In the genomic region with DNA sequence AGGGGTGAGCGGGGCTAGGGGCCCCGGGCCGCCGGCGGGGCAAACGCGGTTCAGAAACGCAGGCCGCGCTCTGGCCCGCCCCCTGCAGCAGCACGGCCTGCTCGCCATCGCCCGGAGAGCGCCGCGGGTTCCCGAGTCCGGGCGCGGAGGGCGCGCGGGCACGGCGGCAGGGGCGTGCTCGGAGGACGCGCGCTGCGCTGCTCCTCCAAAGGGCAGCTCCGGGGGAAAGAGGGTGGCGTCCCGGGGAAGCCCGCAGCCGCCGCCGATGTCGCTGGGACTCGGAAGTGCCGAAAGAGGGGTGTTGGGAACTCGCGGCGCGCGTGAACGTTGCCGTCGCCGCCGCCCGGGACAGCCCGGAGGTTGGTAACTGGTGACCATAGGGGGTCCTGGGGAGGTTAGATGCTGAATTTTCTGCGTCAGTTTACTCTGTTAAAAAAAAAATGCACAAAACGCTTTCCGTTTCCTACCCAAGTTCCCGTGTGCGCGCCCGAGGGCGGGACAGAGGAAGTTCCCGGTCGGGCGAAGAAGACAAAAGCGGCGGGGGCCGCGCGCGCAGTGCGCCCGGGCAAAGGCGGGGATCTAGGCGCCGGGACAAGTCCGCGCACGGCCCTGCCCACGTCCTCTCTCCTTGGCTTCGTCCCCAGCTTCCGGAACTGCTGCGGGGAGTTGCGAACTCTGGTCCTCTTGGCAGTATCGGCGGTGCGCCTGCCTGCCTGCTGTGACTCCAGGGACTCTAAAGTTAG, we compare ENCODE assay signal across 7 cellular contexts. TPM values are rescaled to one million over a fixed set of nuclear protein-coding genes. Genes with fewer than 3 reads are reported as not detected.
DNase-seq lines count a peak whose midpoint lies in the region; ATAC-seq and TF ChIP-seq lines count a peak whose summit lies in the region.

TSS of gene HHAT (plus strand) at position 157 of the 743 bp plus-strand sequence. CDS start 20,074 bp downstream, outside the sequence.

- H3K9me3 Mint-ChIP-seq in brain, result peaks cover 17 to 22% (median 18%) of the 10 kb centered on the region in 5 experiments

- in situ Hi-C loops in GM13976 (cut with MboI; ENCODE audit: low sequenced_read_pairs, unreplicated experiment), result no loop called here
- in situ Hi-C loops in gastrocnemius medialis (cut with MboI; ENCODE audit: low sequenced_read_pairs in 4 of 4), result no loop called here

- TF ChIP-seq CTCF in GM13976 (IDR thresholded peaks at IDR 0.05; ENCODE audit: borderline replicate concordance, control extremely low read depth, extremely low read depth, insufficient read depth, missing control alignments) (no peak), brain (conservative IDR thresholded peaks at IDR 0.05) (peak in 1 of 2 experiments; percentile 19), gastrocnemius medialis (IDR thresholded peaks at IDR 0.05 in 4 of 5, conservative IDR thresholded peaks at IDR 0.05 in 1 of 5) (no peak)

- peak within 1 kb of the TSS; percentile 59 to 77 (median 72) for H3K27ac ChIP-seq in gastrocnemius medialis

- peaks cover 13% of the 10 kb centered on the region for H3K36me3 Mint-ChIP-seq in brain

- peaks cover 23% of the 10 kb centered on the region for H3K4me1 Mint-ChIP-seq in brain

- intact Hi-C loops in gastrocnemius medialis (cut with DNase I; ENCODE audit: low total_unique reads), result no loop called here

- peaks cover 3% of the 10 kb centered on the region for H3K27me3 Mint-ChIP-seq in brain

- H3K27me3 ChIP-seq in iPS-15b (ENCODE audit: control insufficient read depth, insufficient read depth, low read length) (peaks cover 82% of the 10 kb centered on the region), gastrocnemius medialis (no peaks in the 10 kb centered on the region)

- H3K4me1 ChIP-seq in iPS-15b (ENCODE audit: control insufficient read depth, insufficient read depth, low read length) (peaks cover 3% of the 10 kb centered on the region), gastrocnemius medialis (peaks cover 5 to 7% of the 10 kb centered on the region in 2 donors)

- peak within 1 kb of the TSS; percentile 92 to 97 (median 93) for H3K4me3 Mint-ChIP-seq in brain

- peak within 1 kb of the TSS; percentile 86 for H3K4me3 ChIP-seq in iPS-15b (ENCODE audit: low read depth, low read length)
- peak within 1 kb of the TSS; percentile 70 to 91 (median 77) for H3K4me3 ChIP-seq in gastrocnemius medialis

- H3K9me3 ChIP-seq in iPS-15b (ENCODE audit: control insufficient read depth, insufficient read depth, low read length) (no peaks in the 10 kb centered on the region), gastrocnemius medialis (no peaks in the 10 kb centered on the region)

- ATAC-seq in HG02623 (IDR thresholded peaks at IDR 0.05; ENCODE audit: unreplicated experiment) (peak; percentile 42), gastrocnemius medialis (peak; percentile 61 to 76)

- peak within 1 kb of the TSS; percentile 42 for H3K9ac ChIP-seq in iPS-15b (ENCODE audit: low read depth, low read length)

- peak within 1 kb of the TSS; percentile 92 to 98 (median 95) for H3K27ac Mint-ChIP-seq in brain

- TF ChIP-seq POLR2A in gastrocnemius medialis (IDR thresholded peaks at IDR 0.05), result no peak

- H3K36me3 ChIP-seq in iPS-15b (ENCODE audit: control insufficient read depth, insufficient read depth, low read length) (no peaks in the 10 kb centered on the region), gastrocnemius medialis (no peaks in the 10 kb centered on the region)

- DNase-seq in GM13976 (ENCODE audit: low spot score) (peak; percentile 85), NCI-H1092 treated with DMSO at 0.1 percent for 48 hours (lab: John Stamatoyannopoulos, UW) (peak; percentile 63), T-helper 22 cell (ENCODE audit: low read depth) (peak; percentile 53), gastrocnemius medialis (peak in 1 of 2 donors; percentile 33)

RNA-seq across cellular contexts. Expression of gene HHAT, which starts in this region (rescaled TPM):
- polyA plus RNA-seq in brain (ENCODE audit: insufficient read depth, low read depth, low replicate concordance), result 3.2 TPM
- total RNA-seq in gastrocnemius medialis, result under 1 TPM in 3 of 4 donors, not detected in 1; 0.31 to 0.33 (median 0.33) TPM

Comparison
In these comparisons a context has a peak if more than half of its experiments do, and no peak if none do; other contexts are left out.
1. Peak in ATAC-seq, H3K4me3 ChIP-seq and H3K27ac ChIP-seq in gastrocnemius medialis; RNA of the gene not detected or under 1 TPM.